23 cellular contexts compared by ENCODE assay signal in the genomic region with DNA sequence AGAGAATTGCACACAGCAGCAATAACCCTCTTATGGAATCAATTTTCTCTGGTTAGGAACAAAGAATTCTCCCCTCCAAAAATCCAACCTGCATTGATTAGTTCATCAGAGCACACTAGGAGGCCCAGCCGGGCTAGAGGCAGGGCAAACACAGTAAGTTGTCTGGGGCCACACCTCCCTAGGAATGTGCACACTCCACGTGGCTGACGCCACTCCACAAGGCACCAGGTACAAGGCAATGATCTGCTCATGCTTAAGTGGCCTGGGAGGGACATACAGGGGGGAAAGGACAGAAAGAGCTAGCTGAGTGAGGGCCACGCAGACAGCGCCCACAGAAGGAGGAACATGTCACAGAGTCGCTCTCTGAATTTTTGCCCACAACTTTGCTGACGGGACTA.
DNase-seq lines count a peak whose midpoint lies in the region; ATAC-seq and TF ChIP-seq lines count a peak whose summit lies in the region.
"Had no signal": no experiment of that assay in that cellular context is flagged by ENCODE, and none has a peak within 500 bp of the region (broad histone marks: within the 10 kb centered on the region; RNA-seq: fewer than 3 reads in every experiment).

No MANE protein-coding gene starts in this region.

- H3K79me2 ChIP-seq in HCT116 (ENCODE audit: insufficient read depth, low read length) = peaks cover 5% of the 10 kb centered on the region; the same call in 1 of the 2 replicates

- DNase-seq in A172 (ENCODE audit: low spot score) (peak; percentile 55), HCT116 (ENCODE audit: low read depth, low spot score) (peak; percentile 82), activated B cell treated with CpG ODN at 0.5 μM for 24 hours (no peak), glomerular visceral epithelial cell (ENCODE audit: extremely low spot score) (peak; percentile 21), MG63 (no peak)
- DNase-seq in activated CD4-positive, alpha-beta memory T cell treated with anti-CD3 and anti-CD28 coated beads, Interleukin-2, amount 10 ng/mL, durations not matched to agents 7 days and 5 days = no peak
- DNase-seq: activated CD4-positive, alpha-beta T cell treated with anti-CD3 and anti-CD28 coated beads, Interleukin-2, amount 50 U/mL, for 48 hours; activated naive CD4-positive, alpha-beta T cell treated with Interleukin-2 at 50 U/mL for 16 hours; activated T-cell treated with anti-CD3 and anti-CD28 coated beads, Interleukin-2, amount 50 U/mL, for 1 hour; anterior cingulate cortex; KBM-7; NCI-H1092; NCI-H524 treated with DMSO at 0.1 percent for 48 hours; SHP77; stimulated activated CD4-positive, alpha-beta T cell treated with anti-CD3 and anti-CD28 coated beads, Interleukin-4, amount 100 ng/mL, for 4 hours had no signal

- no peak for TF ChIP-seq POLR2A in HCT116 (IDR thresholded peaks at IDR 0.05; ENCODE audit: borderline replicate concordance, extremely low read depth, insufficient read depth, insufficient read length)

- ATAC-seq in HCT116 (peak; percentile 95), activated B cell treated with CpG ODN at 0.5 μM for 24 hours (ENCODE audit: low read depth) (peak; percentile 67), HG02840 (IDR thresholded peaks at IDR 0.05; ENCODE audit: low FRiP score, unreplicated experiment) (no peak), GM19463 (IDR thresholded peaks at IDR 0.05; ENCODE audit: unreplicated experiment) (no peak)
- ATAC-seq: GM12878 had no signal

- POLR2A ChIA-PET in HCT116 (lab: Charles Lee) = interaction anchor here (0.6 to 2.2 kb wide), 3 partner anchors 7 to 205 kb away, joined by 4 to 15 read pairs (median 5); no protein-coding TSS in a partner anchor
- POLR2A ChIA-PET in activated B cell treated with CpG ODN at 0.5 μM for 24 hours (lab: Charles Lee) = no interaction called here
- POLR2A ChIA-PET in activated CD4-positive, alpha-beta memory T cell treated with anti-CD3 and anti-CD28 coated beads, Interleukin-2, amount 10 ng/mL, durations not matched to agents 7 days and 5 days (lab: Charles Lee) = no interaction called here

- RAD21 ChIA-PET in HCT116 (lab: Charles Lee; ENCODE audit: low non-redundant PET in 1 of 2, low total read pairs in 2 of 2, uncharacterized antibody in 2 of 2, unreplicated experiment in 2 of 2) = interaction anchor here (0.6 to 3.2 kb wide), 6 partner anchors 8 to 259 kb away, joined by 3 to 21 read pairs (median 4); no protein-coding TSS in a partner anchor

- peak overlapping the region; percentile 58 for H3K9ac ChIP-seq in HCT116 (ENCODE audit: low read length)

- H3K4me3 Mint-ChIP-seq in activated B cell treated with CpG ODN at 0.5 μM for 24 hours = no peak overlapping the region
- H3K4me3 Mint-ChIP-seq in activated CD4-positive, alpha-beta memory T cell treated with anti-CD3 and anti-CD28 coated beads, Interleukin-2, amount 10 ng/mL, durations not matched to agents 7 days and 5 days = no peak overlapping the region
- H3K4me3 Mint-ChIP-seq: neural crest cell had no signal

- no peak for TF ChIP-seq RAD21 in HCT116 (IDR thresholded peaks at IDR 0.05; ENCODE audit: low read depth)

- no peak overlapping the region for H3K27ac Mint-ChIP-seq in activated B cell treated with CpG ODN at 0.5 μM for 24 hours
- no peak overlapping the region for H3K27ac Mint-ChIP-seq in activated CD4-positive, alpha-beta memory T cell treated with anti-CD3 and anti-CD28 coated beads, Interleukin-2, amount 10 ng/mL, durations not matched to agents 7 days and 5 days

- H4K20me1 ChIP-seq in HCT116 (ENCODE audit: insufficient read depth) = no peaks in the 10 kb centered on the region

- TF ChIP-seq CTCF in HCT116 (IDR thresholded peaks at IDR 0.05 in 2 of 3, conservative IDR thresholded peaks at IDR 0.05 in 1 of 3; ENCODE audit: borderline replicate concordance in 1 of 3, insufficient read depth in 1 of 3, low read depth in 2 of 3, low read length in 2 of 3) (no peak), activated B cell treated with CpG ODN at 0.5 μM for 24 hours (IDR thresholded peaks at IDR 0.05) (no peak)

- no peaks in the 10 kb centered on the region for H3K9me3 ChIP-seq in HCT116 (ENCODE audit: control insufficient read depth in 1 of 2, insufficient read depth in 1 of 2, low read depth in 1 of 2, low read length in 2 of 2)
- H3K9me3 ChIP-seq in MG63 = no peaks in the 10 kb centered on the region
- H3K9me3 ChIP-seq: HAP-1 had no signal

- peak overlapping the region in 1 of 2 experiments; percentile 33; a peak in 3 of 4 replicates for H3K4me3 ChIP-seq in HCT116 (replicated peaks in 1 of 2; ENCODE audit: low read depth in 1 of 2, low read length in 2 of 2)
- H3K4me3 ChIP-seq in MG63 = no peak overlapping the region
- H3K4me3 ChIP-seq: GM12878, HAP-1 had no signal

- no peaks in the 10 kb centered on the region for H3K9me3 Mint-ChIP-seq in activated B cell treated with CpG ODN at 0.5 μM for 24 hours
- no peaks in the 10 kb centered on the region for H3K9me3 Mint-ChIP-seq in activated CD4-positive, alpha-beta memory T cell treated with anti-CD3 and anti-CD28 coated beads, Interleukin-2, amount 10 ng/mL, durations not matched to agents 7 days and 5 days
- H3K9me3 Mint-ChIP-seq: neural crest cell had no signal

- H3K27me3 ChIP-seq in HCT116 (ENCODE audit: insufficient read depth, low read length) (no peaks in the 10 kb centered on the region), MG63 (no peaks in the 10 kb centered on the region)

- H3K4me2 ChIP-seq in HCT116 (ENCODE audit: low read length) = peak overlapping the region; percentile 71

- no peaks in the 10 kb centered on the region for H3K27me3 Mint-ChIP-seq in activated B cell treated with CpG ODN at 0.5 μM for 24 hours
- H3K27me3 Mint-ChIP-seq in activated CD4-positive, alpha-beta memory T cell treated with anti-CD3 and anti-CD28 coated beads, Interleukin-2, amount 10 ng/mL, durations not matched to agents 7 days and 5 days = no peaks in the 10 kb centered on the region

- CTCF ChIA-PET in HCT116 (lab: Charles Lee) (interaction anchor here (0.7 to 3.4 kb wide), 10 partner anchors 8 to 428 kb away, joined by 3 to 59 read pairs (median 10); no protein-coding TSS in a partner anchor), activated B cell treated with CpG ODN at 0.5 μM for 24 hours (lab: Charles Lee) (interaction anchor here (2.1 to 2.7 kb wide), 2 partner anchors 171 to 258 kb away, joined by 9 to 42 read pairs; no protein-coding TSS in a partner anchor)
- CTCF ChIA-PET in activated CD4-positive, alpha-beta memory T cell treated with anti-CD3 and anti-CD28 coated beads, Interleukin-2, amount 10 ng/mL, durations not matched to agents 7 days and 5 days (lab: Charles Lee) = interaction anchor here (0.7 to 3.9 kb wide), 7 partner anchors 171 to 428 kb away, joined by 3 to 36 read pairs (median 7); no protein-coding TSS in a partner anchor

- H2AFZ ChIP-seq in HCT116 (ENCODE audit: low read depth, low read length, poor library complexity, severe bottlenecking) = no peak overlapping the region

- no TSS peak for BruUV-seq in HCT116 (replicated peaks; lab: Mats Ljungman, UMichigan)

- H3K36me3 ChIP-seq in HCT116 (ENCODE audit: control insufficient read depth in 1 of 2, insufficient read depth in 2 of 2, low read length in 2 of 2) (no peaks in the 10 kb centered on the region), MG63 (no peaks in the 10 kb centered on the region)
- H3K36me3 ChIP-seq: HAP-1 had no signal

- no peaks in the 10 kb centered on the region for H3K9me2 ChIP-seq in HCT116 (ENCODE audit: insufficient read depth)

- intact Hi-C loops in HCT116 (cut with micrococcal nuclease) = loop anchor here (10.0 kb wide), 1 partner anchor 420 kb away; no protein-coding TSS in a partner anchor
- intact Hi-C loops in activated B cell treated with CpG ODN at 0.5 μM for 24 hours (cut with micrococcal nuclease) = loop anchor here (5.0 kb wide), 1 partner anchor 258 kb away; no protein-coding TSS in a partner anchor

- H3K36me3 Mint-ChIP-seq in activated B cell treated with CpG ODN at 0.5 μM for 24 hours (ENCODE audit: low read depth) = no peaks in the 10 kb centered on the region
- no peaks in the 10 kb centered on the region for H3K36me3 Mint-ChIP-seq in activated CD4-positive, alpha-beta memory T cell treated with anti-CD3 and anti-CD28 coated beads, Interleukin-2, amount 10 ng/mL, durations not matched to agents 7 days and 5 days (ENCODE audit: low read depth)

- peak overlapping the region; percentile 77 for H3K27ac ChIP-seq in HCT116 (ENCODE audit: low read depth, low read length)
- H3K27ac ChIP-seq: C4-2B, HL-60, VCaP had no signal

- no peaks in the 10 kb centered on the region for H3K4me1 Mint-ChIP-seq in activated B cell treated with CpG ODN at 0.5 μM for 24 hours
- H3K4me1 Mint-ChIP-seq in activated CD4-positive, alpha-beta memory T cell treated with anti-CD3 and anti-CD28 coated beads, Interleukin-2, amount 10 ng/mL, durations not matched to agents 7 days and 5 days = peaks cover 1% of the 10 kb centered on the region

- H3K4me1 ChIP-seq in HCT116 (ENCODE audit: control insufficient read depth in 1 of 2, insufficient read depth in 2 of 2, low read length in 2 of 2) = peaks cover 31 to 39% of the 10 kb centered on the region in 2 experiments
- H3K4me1 ChIP-seq: HAP-1 had no signal

TF ChIP-seq in HCT116, 20 proteins besides CTCF, POLR2A, EP300 and RAD21:
- TF ChIP-seq POLR2AphosphoS5 (IDR thresholded peaks at IDR 0.05; ENCODE audit: low read depth, low read length) (peak; percentile 32; the same call in 1 of the 2 replicates), SRF (IDR thresholded peaks at IDR 0.05; ENCODE audit: low read depth) (no peak), FOSL1 (IDR thresholded peaks at IDR 0.05; ENCODE audit: low read depth) (0 out of 2 replicates have a peak, but pooled peaks have one; percentile 15), CBX3 (IDR thresholded peaks at IDR 0.05; ENCODE audit: low read depth) (peak; percentile 38; the same call in 1 of the 2 replicates), MAX (IDR thresholded peaks at IDR 0.05) (peak; percentile 93), ATF3 (IDR thresholded peaks at IDR 0.05) (no peak), JUND (IDR thresholded peaks at IDR 0.05) (no peak; the same call in 1 of the 2 replicates), CEBPB (IDR thresholded peaks at IDR 0.05; ENCODE audit: low read depth) (peak; percentile 55; the same call in 1 of the 2 replicates)

Comparison
In these comparisons a context has a peak if more than half of its experiments do, and no peak if none do; other contexts are left out.
1. DNase-seq: peak in A172 (single experiment), HCT116 (single experiment) and glomerular visceral epithelial cell (single experiment); none in activated B cell treated with CpG ODN at 0.5 μM for 24 hours (single experiment), activated CD4-positive, alpha-beta memory T cell treated with anti-CD3 and anti-CD28 coated beads, Interleukin-2, amount 10 ng/mL, durations not matched to agents 7 days and 5 days (single experiment) and MG63 (single experiment).
2. ATAC-seq: peak in HCT116 (single experiment) and activated B cell treated with CpG ODN at 0.5 μM for 24 hours (single experiment); none in HG02840 (single experiment) and GM19463 (single experiment).